Comparison of ENCODE assay signal across 8 cellular contexts in genomic region chr6:139473239-139473701, GRCh38.
DNase-seq lines count a peak whose midpoint lies in the region; ATAC-seq and TF ChIP-seq lines count a peak whose summit lies in the region.

No MANE protein-coding gene starts in this region.

- H3K27me3 ChIP-seq in mesendoderm (ENCODE audit: insufficient read depth, low read length, poor library complexity) (no peaks in the 10 kb centered on the region), uterus (no peaks in the 10 kb centered on the region)

- H3K9ac ChIP-seq in mesendoderm (ENCODE audit: low read length): no peak overlapping the region

- peak overlapping the region; percentile 44 for H2BK5ac ChIP-seq in mesendoderm (ENCODE audit: low read length)

- H3K23ac ChIP-seq in mesendoderm (ENCODE audit: low read length): no peak overlapping the region

- TF ChIP-seq CTCF in uterus (IDR thresholded peaks at IDR 0.05): no peak

- intact Hi-C loops in dendritic cell treated with granulocyte-macrophage colony-stimulating factor and Interleukin-4, amounts not matched to agents 40 ng/mL and 50 ng/mL, for 4 days (cut with micrococcal nuclease): loop anchor here (10.0 kb wide), 1 partner anchor 98 kb away; the partner anchor contains the start of gene CITED2
- intact Hi-C loops in uterus (cut with DNase I; ENCODE audit: low total_unique reads): no loop called here

- ATAC-seq in activated T-cell treated with anti-CD3 and anti-CD28 coated beads, Interleukin-2, amount 50 U/mL, for 72 hours (replicated peaks in 1 of 2): no peak
- ATAC-seq in HG03045 (IDR thresholded peaks at IDR 0.05; ENCODE audit: unreplicated experiment): no peak

- peak overlapping the region; percentile 20 for H3K4ac ChIP-seq in mesendoderm (ENCODE audit: low read depth, low read length)

- no peaks in the 10 kb centered on the region for H3K27me3 Mint-ChIP-seq in dendritic cell treated with granulocyte-macrophage colony-stimulating factor and Interleukin-4, amounts not matched to agents 40 ng/mL and 50 ng/mL, for 4 days
- H3K27me3 Mint-ChIP-seq in activated T-cell treated with anti-CD3 and anti-CD28 coated beads, Interleukin-2, amount 50 U/mL, for 72 hours (ENCODE audit: low read depth): no peaks in the 10 kb centered on the region

- TF ChIP-seq POLR2A in uterus (IDR thresholded peaks at IDR 0.05): no peak

- H2BK15ac ChIP-seq in mesendoderm (replicated peaks; ENCODE audit: low read depth): no peak overlapping the region

- no peaks in the 10 kb centered on the region for H3K36me3 ChIP-seq in mesendoderm (ENCODE audit: control insufficient read depth, insufficient read depth, low read length)
- no peaks in the 10 kb centered on the region for H3K36me3 ChIP-seq in uterus

- no peaks in the 10 kb centered on the region for H3K9me3 ChIP-seq in uterus

- H4K8ac ChIP-seq in mesendoderm (ENCODE audit: low read depth, low read length): no peak overlapping the region

- peak overlapping the region; percentile 11 for H3K18ac ChIP-seq in mesendoderm (ENCODE audit: low read length)

- peaks cover 21% of the 10 kb centered on the region for H3K4me1 ChIP-seq in mesendoderm (ENCODE audit: control insufficient read depth, low read depth, low read length)
- H3K4me1 ChIP-seq in uterus: peaks cover 0 to 11% of the 10 kb centered on the region in 2 donors

- H3K27ac ChIP-seq in mesendoderm (ENCODE audit: low read depth, low read length) (no peak overlapping the region), uterus (peak overlapping the region; percentile 68 to 81)

- peak overlapping the region; percentile 63 for H3K27ac Mint-ChIP-seq in dendritic cell treated with granulocyte-macrophage colony-stimulating factor and Interleukin-4, amounts not matched to agents 40 ng/mL and 50 ng/mL, for 4 days
- H3K27ac Mint-ChIP-seq in activated T-cell treated with anti-CD3 and anti-CD28 coated beads, Interleukin-2, amount 50 U/mL, for 72 hours: no peak overlapping the region

- no peak overlapping the region for H2BK120ac ChIP-seq in mesendoderm (ENCODE audit: low read depth, low read length)

- H2AK5ac ChIP-seq in mesendoderm (ENCODE audit: low read length): no peak overlapping the region

- H3K9me3 Mint-ChIP-seq in dendritic cell treated with granulocyte-macrophage colony-stimulating factor and Interleukin-4, amounts not matched to agents 40 ng/mL and 50 ng/mL, for 4 days: no peaks in the 10 kb centered on the region
- H3K9me3 Mint-ChIP-seq in activated T-cell treated with anti-CD3 and anti-CD28 coated beads, Interleukin-2, amount 50 U/mL, for 72 hours: no peaks in the 10 kb centered on the region

- H3K56ac ChIP-seq in mesendoderm (ENCODE audit: low read length): peak overlapping the region; percentile 80

- H3K79me2 ChIP-seq in mesendoderm (ENCODE audit: control insufficient read depth, insufficient read depth, low read length): no peaks in the 10 kb centered on the region

- no peak overlapping the region for H3K4me3 ChIP-seq in mesendoderm (ENCODE audit: low read length)
- H3K4me3 ChIP-seq in uterus: no peak overlapping the region

- H3K4me2 ChIP-seq in mesendoderm (ENCODE audit: low read length): no peak overlapping the region

- H3K36me3 Mint-ChIP-seq in dendritic cell treated with granulocyte-macrophage colony-stimulating factor and Interleukin-4, amounts not matched to agents 40 ng/mL and 50 ng/mL, for 4 days (ENCODE audit: low read depth): no peaks in the 10 kb centered on the region
- H3K36me3 Mint-ChIP-seq in activated T-cell treated with anti-CD3 and anti-CD28 coated beads, Interleukin-2, amount 50 U/mL, for 72 hours (ENCODE audit: insufficient read depth in 2 of 2): no peaks in the 10 kb centered on the region

- no CpG with 5 or more reads among the region's 13 CpGs for WGBS in mesendoderm (ENCODE audit: extremely low coverage, insufficient coverage, low lambda C conversion rate)

- H4K5ac ChIP-seq in mesendoderm (ENCODE audit: low read length): no peak overlapping the region

- no peaks in the 10 kb centered on the region for H3K79me1 ChIP-seq in mesendoderm (ENCODE audit: low read length)

- peaks cover 45% of the 10 kb centered on the region for H3K4me1 Mint-ChIP-seq in dendritic cell treated with granulocyte-macrophage colony-stimulating factor and Interleukin-4, amounts not matched to agents 40 ng/mL and 50 ng/mL, for 4 days (ENCODE audit: low read depth)
- H3K4me1 Mint-ChIP-seq in activated T-cell treated with anti-CD3 and anti-CD28 coated beads, Interleukin-2, amount 50 U/mL, for 72 hours (ENCODE audit: low read depth): no peaks in the 10 kb centered on the region

- H3K4me3 Mint-ChIP-seq in dendritic cell treated with granulocyte-macrophage colony-stimulating factor and Interleukin-4, amounts not matched to agents 40 ng/mL and 50 ng/mL, for 4 days: no peak overlapping the region
- no peak overlapping the region for H3K4me3 Mint-ChIP-seq in activated T-cell treated with anti-CD3 and anti-CD28 coated beads, Interleukin-2, amount 50 U/mL, for 72 hours

- DNase-seq in NCI-H82 (lab: John Stamatoyannopoulos, UW) (peak; percentile 13), NCI-H82 treated with DMSO at 0.1 percent for 48 hours (lab: John Stamatoyannopoulos, UW; ENCODE audit: unreplicated experiment) (no peak), mesendoderm (peak; percentile 73), uterus (peak; percentile 16 to 22), OCI-M2 (lab: John Stamatoyannopoulos, UW; ENCODE audit: unreplicated experiment) (no peak)
- no peak for DNase-seq in activated T-cell treated with anti-CD3 and anti-CD28 coated beads, Interleukin-2, amount 50 U/mL, for 72 hours

Comparison
In these comparisons a context has a peak if more than half of its experiments do, and no peak if none do; other contexts are left out.
1. DNase-seq: peak in NCI-H82 (single experiment), mesendoderm (single experiment) and uterus (2 of 2); none in NCI-H82 treated with DMSO at 0.1 percent for 48 hours (single experiment), OCI-M2 (single experiment) and activated T-cell treated with anti-CD3 and anti-CD28 coated beads, Interleukin-2, amount 50 U/mL, for 72 hours (0 of 2).